20 cellular contexts compared by ENCODE assay signal in the genomic region with DNA sequence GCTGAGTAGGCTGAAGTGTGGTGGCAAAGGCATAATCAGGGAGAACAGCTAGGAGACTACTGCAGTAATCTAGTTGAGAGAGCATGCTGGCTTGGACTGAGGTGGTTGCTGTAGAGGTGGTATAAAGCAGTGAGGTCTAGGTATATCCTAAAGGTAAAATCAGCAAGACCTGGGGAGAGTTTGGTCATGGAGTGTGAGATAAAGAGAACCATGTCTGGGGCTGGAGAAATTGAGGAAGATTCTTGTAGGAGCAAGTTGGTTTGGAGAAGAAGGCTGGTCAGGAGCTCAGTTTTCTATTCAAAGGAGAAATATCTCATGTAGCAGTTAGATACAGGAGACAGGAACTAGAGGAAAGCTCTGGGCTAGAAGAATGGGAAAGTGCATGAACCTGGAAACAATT. TPM values are rescaled to one million over a fixed set of nuclear protein-coding genes. Genes with fewer than 3 reads are reported as not detected.
A peak's percentile ranks its signal among the peaks of the same experiment; 100 is the strongest.
DNase-seq lines count a peak whose midpoint lies in the region; ATAC-seq, FAIRE-seq and TF ChIP-seq lines count a peak whose summit lies in the region.
"Had no signal": no experiment of that assay in that cellular context is flagged by ENCODE, and none has a peak within 500 bp of the region (broad histone marks: within the 10 kb centered on the region; RNA-seq: fewer than 3 reads in every experiment).

No MANE protein-coding gene starts in this region.

- no peaks in the 10 kb centered on the region for H3K79me2 ChIP-seq in astrocyte (ENCODE audit: insufficient read depth, low read length)

- no peak overlapping the region for H3K4me2 ChIP-seq in astrocyte (ENCODE audit: low read length)
- H3K4me2 ChIP-seq: A549, GM23338 had no signal

- no peaks in the 10 kb centered on the region for H3K9me3 Mint-ChIP-seq in activated naive CD4-positive, alpha-beta T cell treated with anti-CD3 and anti-CD28 coated beads, Interleukin-2, amount 50 U/mL, for 24 hours
- H3K9me3 Mint-ChIP-seq in astrocyte (ENCODE audit: unreplicated experiment), result no peaks in the 10 kb centered on the region
- H3K9me3 Mint-ChIP-seq in naive B cell, result peaks cover 0 to 4% (median 0%) of the 10 kb centered on the region in 7 donors
- H3K9me3 Mint-ChIP-seq in naive thymus-derived CD8-positive, alpha-beta T cell, result no peaks in the 10 kb centered on the region
- H3K9me3 Mint-ChIP-seq: CD4-positive, alpha-beta T cell; GM23338 had no signal

- in situ Hi-C loops in gastrocnemius medialis (cut with MboI; ENCODE audit: low sequenced_read_pairs in 4 of 4), result loop anchor here in 1 of 4 donors (5.0 kb wide), 1 partner anchor 42 kb away; no protein-coding TSS in a partner anchor

- no peaks in the 10 kb centered on the region for H3K27me3 Mint-ChIP-seq in activated naive CD4-positive, alpha-beta T cell treated with anti-CD3 and anti-CD28 coated beads, Interleukin-2, amount 50 U/mL, for 24 hours
- H3K27me3 Mint-ChIP-seq in astrocyte (ENCODE audit: low read depth, unreplicated experiment) (no peaks in the 10 kb centered on the region), naive B cell (no peaks in the 10 kb centered on the region)
- H3K27me3 Mint-ChIP-seq in naive thymus-derived CD8-positive, alpha-beta T cell, result no peaks in the 10 kb centered on the region
- H3K27me3 Mint-ChIP-seq: CD4-positive, alpha-beta T cell had no signal

- POLR2A ChIA-PET in naive thymus-derived CD8-positive, alpha-beta T cell (lab: Charles Lee), result no interaction called here

- H3K27ac ChIP-seq in astrocyte (ENCODE audit: low read depth, low read length) (no peak overlapping the region), gastrocnemius medialis (no peak overlapping the region)
- H3K27ac ChIP-seq: 22Rv1, A549, C4-2B had no signal

- H3K4me3 Mint-ChIP-seq in activated naive CD4-positive, alpha-beta T cell treated with anti-CD3 and anti-CD28 coated beads, Interleukin-2, amount 50 U/mL, for 24 hours, result no peak overlapping the region
- no peak overlapping the region for H3K4me3 Mint-ChIP-seq in astrocyte (ENCODE audit: unreplicated experiment)
- no peak overlapping the region for H3K4me3 Mint-ChIP-seq in naive B cell
- no peak overlapping the region for H3K4me3 Mint-ChIP-seq in naive thymus-derived CD8-positive, alpha-beta T cell
- H3K4me3 Mint-ChIP-seq: CD4-positive, alpha-beta T cell; GM23338 had no signal

- no peak for DNase-seq in activated naive CD4-positive, alpha-beta T cell treated with anti-CD3 and anti-CD28 coated beads, Interleukin-2, amount 50 U/mL, for 16 hours
- DNase-seq in astrocyte (ENCODE audit: low read depth) (no peak), naive B cell (no peak), gastrocnemius medialis (no peak)
- no peak for DNase-seq in effector CD8-positive, alpha-beta T cell (lab: John Stamatoyannopoulos, UW)
- DNase-seq in naive thymus-derived CD8-positive, alpha-beta T cell, result no peak
- DNase-seq: AML-193; Caco-2; CD4-positive, alpha-beta T cell; GDM1 had no signal

- peak overlapping the region; percentile 57 for H3K27ac Mint-ChIP-seq in activated naive CD4-positive, alpha-beta T cell treated with anti-CD3 and anti-CD28 coated beads, Interleukin-2, amount 50 U/mL, for 24 hours
- peak overlapping the region; percentile 56 for H3K27ac Mint-ChIP-seq in astrocyte (ENCODE audit: unreplicated experiment)
- peak overlapping the region in 4 of 6 donors; percentile 5 to 44 (median 34) for H3K27ac Mint-ChIP-seq in naive B cell
- peak overlapping the region in 1 of 10 donors; percentile 66 for H3K27ac Mint-ChIP-seq in naive thymus-derived CD8-positive, alpha-beta T cell
- H3K27ac Mint-ChIP-seq: CD4-positive, alpha-beta T cell; GM23338 had no signal

- H3K36me3 Mint-ChIP-seq in activated naive CD4-positive, alpha-beta T cell treated with anti-CD3 and anti-CD28 coated beads, Interleukin-2, amount 50 U/mL, for 24 hours, result peaks cover 17% of the 10 kb centered on the region
- H3K36me3 Mint-ChIP-seq in astrocyte (ENCODE audit: low read depth, unreplicated experiment), result peaks cover 9% of the 10 kb centered on the region
- H3K36me3 Mint-ChIP-seq in naive B cell, result peaks cover 10 to 26% of the 10 kb centered on the region in 2 donors
- H3K36me3 Mint-ChIP-seq in naive thymus-derived CD8-positive, alpha-beta T cell, result peaks cover 9 to 38% (median 19%) of the 10 kb centered on the region in 3 donors

- H3K9me3 ChIP-seq in astrocyte (ENCODE audit: insufficient read depth, low read depth, low read length) (no peaks in the 10 kb centered on the region), gastrocnemius medialis (no peaks in the 10 kb centered on the region)
- H3K9me3 ChIP-seq: A549, Caco-2 had no signal

- peaks cover 18% of the 10 kb centered on the region for H3K36me3 ChIP-seq in astrocyte (ENCODE audit: insufficient read depth, low read length)
- H3K36me3 ChIP-seq in gastrocnemius medialis, result peaks cover 7 to 31% of the 10 kb centered on the region in 2 donors

- no peaks in the 10 kb centered on the region for H3K4me1 Mint-ChIP-seq in activated naive CD4-positive, alpha-beta T cell treated with anti-CD3 and anti-CD28 coated beads, Interleukin-2, amount 50 U/mL, for 24 hours
- peaks cover 15% of the 10 kb centered on the region for H3K4me1 Mint-ChIP-seq in astrocyte (ENCODE audit: low read depth, unreplicated experiment)
- H3K4me1 Mint-ChIP-seq in naive B cell, result peaks cover 0 to 7% (median 0%) of the 10 kb centered on the region in 3 donors
- H3K4me1 Mint-ChIP-seq in naive thymus-derived CD8-positive, alpha-beta T cell, result peaks cover 0 to 6% (median under 1%) of the 10 kb centered on the region in 4 donors
- H3K4me1 Mint-ChIP-seq: GM23338 had no signal

- no peak for TF ChIP-seq POLR2A in gastrocnemius medialis (IDR thresholded peaks at IDR 0.05)

- ATAC-seq in naive B cell (ENCODE audit: low read depth in 2 of 2) (no peak), gastrocnemius medialis (no peak)
- ATAC-seq in naive thymus-derived CD8-positive, alpha-beta T cell, result no peak
- ATAC-seq: A549, GM23338, HCT116 had no signal

- H3K27me3 ChIP-seq in astrocyte (ENCODE audit: insufficient read depth, low read length), result no peaks in the 10 kb centered on the region
- H3K27me3 ChIP-seq in gastrocnemius medialis, result no peaks in the 10 kb centered on the region

- H4K20me1 ChIP-seq in astrocyte (ENCODE audit: insufficient read depth, low read length), result peaks cover 8% of the 10 kb centered on the region

- no peak overlapping the region for H3K9ac ChIP-seq in astrocyte (ENCODE audit: low read length)

- TF ChIP-seq CTCF in astrocyte (IDR thresholded peaks at IDR 0.05; ENCODE audit: insufficient read depth, low read depth, low read length) (no peak), gastrocnemius medialis (IDR thresholded peaks at IDR 0.05 in 4 of 5, conservative IDR thresholded peaks at IDR 0.05 in 1 of 5) (no peak)

- no peak overlapping the region for H3K4me3 ChIP-seq in astrocyte (ENCODE audit: insufficient read depth, low read depth, low read length)
- H3K4me3 ChIP-seq in gastrocnemius medialis, result no peak overlapping the region
- H3K4me3 ChIP-seq: A549, GM23338 had no signal

- no peak for FAIRE-seq in astrocyte (lab: Jason Lieb, UNC)
- FAIRE-seq: A549, D721Med, GM12892, GM18507, H54 had no signal

- intact Hi-C loops in gastrocnemius medialis (cut with DNase I; ENCODE audit: low total_unique reads), result no loop called here

- H2AFZ ChIP-seq in astrocyte (ENCODE audit: low read depth, low read length), result no peak overlapping the region
- H2AFZ ChIP-seq: GM23338 had no signal

- H3K4me1 ChIP-seq in astrocyte (ENCODE audit: insufficient read depth, low read length) (peaks cover 5% of the 10 kb centered on the region), gastrocnemius medialis (no peaks in the 10 kb centered on the region)
- H3K4me1 ChIP-seq: A549, Caco-2 had no signal

RNA-seq across cellular contexts. Expression of gene ST7, which starts 32.9 kb away (rescaled TPM):
- total RNA-seq in astrocyte, result 37.9 and 39.3 TPM in 2 replicates
- 1 to 10 TPM in 1 of 6 donors, under 1 TPM in 4, not detected in 1; 0.49 to 3.7 (median 0.63) TPM for polyA plus RNA-seq in naive B cell (ENCODE audit: low read depth in 6 of 6)
- 10 to 100 TPM in 3 of 4 donors, 1 to 10 TPM in 1; 5.5 to 14.5 (median 11.9) TPM for total RNA-seq in gastrocnemius medialis
- 1 to 10 TPM; 3.0 to 5.0 TPM for total RNA-seq in naive thymus-derived CD8-positive, alpha-beta T cell
- polyA plus RNA-seq in naive thymus-derived CD8-positive, alpha-beta T cell, result 1 to 10 TPM; 1.3 to 5.3 (median 1.9) TPM

RNA-seq across cellular contexts. Expression of gene CAPZA2, which starts 58.0 kb away (rescaled TPM):
- total RNA-seq in astrocyte (228 and 261 TPM in 2 replicates), gastrocnemius medialis (100 to 1,000 TPM; 110 to 158 (median 137) TPM)
- 100 to 1,000 TPM; 208 to 366 (median 227) TPM for polyA plus RNA-seq in naive B cell (ENCODE audit: low read depth in 6 of 6)
- 10 to 100 TPM; 88.4 to 94.5 TPM for total RNA-seq in naive thymus-derived CD8-positive, alpha-beta T cell
- polyA plus RNA-seq in naive thymus-derived CD8-positive, alpha-beta T cell, result 100 to 1,000 TPM; 157 to 190 (median 162) TPM
